9 cellular contexts compared by ENCODE assay signal in the genomic region with DNA sequence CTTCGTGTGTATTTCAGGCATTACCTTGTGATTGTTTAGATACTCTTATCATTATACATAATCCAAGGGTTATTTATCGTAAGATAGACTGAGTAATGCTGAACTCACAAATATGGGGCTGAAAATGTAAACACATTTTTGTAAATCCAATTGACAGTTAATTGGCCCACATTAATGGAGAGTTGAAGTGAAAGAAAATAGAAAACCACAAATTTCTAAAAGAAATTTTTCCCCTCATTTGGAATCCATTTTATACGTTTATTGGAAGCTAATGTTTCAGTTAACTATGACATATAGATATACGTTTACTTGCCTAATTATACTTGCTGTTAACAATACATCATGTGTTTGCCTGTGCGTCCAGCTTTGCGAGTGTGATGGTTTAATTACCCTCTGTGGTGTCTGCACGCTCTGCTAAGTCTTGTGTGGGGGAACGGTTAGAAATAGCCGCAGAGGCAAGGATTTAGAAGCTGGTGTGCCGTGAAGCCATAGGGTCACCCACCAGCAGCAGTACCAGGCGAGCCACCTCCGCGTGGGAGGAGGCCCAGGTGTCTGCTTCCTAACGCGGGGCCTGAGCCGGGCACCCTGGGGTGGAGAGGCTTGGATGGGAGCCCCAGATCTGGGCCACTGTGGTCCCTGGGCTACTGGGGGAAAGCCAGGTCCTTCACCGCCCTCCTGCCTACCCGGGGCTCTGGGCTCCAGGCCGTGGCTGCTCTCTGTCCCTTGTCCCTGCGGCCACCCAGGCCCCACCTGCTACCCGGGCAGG. TPM values are rescaled to one million over a fixed set of nuclear protein-coding genes. Genes with fewer than 3 reads are reported as not detected.
DNase-seq lines count a peak whose midpoint lies in the region; ATAC-seq and TF ChIP-seq lines count a peak whose summit lies in the region.
"Had no signal": no experiment of that assay in that cellular context is flagged by ENCODE, and none has a peak within 500 bp of the region (broad histone marks: within the 10 kb centered on the region; RNA-seq: fewer than 3 reads in every experiment).

No MANE protein-coding gene starts in this region.

- WGBS in hepatocyte (ENCODE audit: low lambda C conversion rate, missing lambda C conversion rate) = 79% methylated on average over 20 of the region's 21 CpGs

- intact Hi-C loops in activated CD4-positive, alpha-beta memory T cell treated with anti-CD3 and anti-CD28 coated beads for 36 hours (cut with micrococcal nuclease) = loop anchor here (5.0 to 10.0 kb wide), 2 partner anchors 254 to 751 kb away; a partner anchor contains a TSS
- intact Hi-C loops in left colon (cut with DNase I, micrococcal nuclease) = no loop called here

- H3K27me3 Mint-ChIP-seq in activated CD4-positive, alpha-beta memory T cell treated with anti-CD3 and anti-CD28 coated beads for 36 hours = no peaks in the 10 kb centered on the region
- no peaks in the 10 kb centered on the region for H3K27me3 Mint-ChIP-seq in stimulated activated naive CD8-positive, alpha-beta T cell treated with anti-CD3 and anti-CD28 coated beads, Interleukin-15, amount 100 ng/mL, for 72 hours

- peak overlapping the region; percentile 18 for H3K4me3 ChIP-seq in hepatocyte

- peak; percentile 19 for ATAC-seq in stimulated activated naive CD8-positive, alpha-beta T cell treated with anti-CD3 and anti-CD28 coated beads, Interleukin-15, amount 100 ng/mL, for 72 hours
- ATAC-seq in left colon = no peak

- H4K20me1 ChIP-seq in hepatocyte (ENCODE audit: insufficient read depth, poor library complexity, severe bottlenecking) = no peaks in the 10 kb centered on the region

- H3K9me3 ChIP-seq in hepatocyte (ENCODE audit: low read depth) = no peaks in the 10 kb centered on the region
- H3K9me3 ChIP-seq: Caco-2 had no signal

- no peaks in the 10 kb centered on the region for H3K27me3 ChIP-seq in hepatocyte

- peak overlapping the region; percentile 74 for H3K4me2 ChIP-seq in hepatocyte

- peaks cover 38% of the 10 kb centered on the region for H3K4me1 ChIP-seq in hepatocyte (ENCODE audit: insufficient read depth)
- H3K4me1 ChIP-seq: Caco-2 had no signal

- H3K36me3 ChIP-seq in hepatocyte (replicated peaks; ENCODE audit: insufficient read depth, low read depth) = no peaks in the 10 kb centered on the region

- H3K9me3 Mint-ChIP-seq in activated CD4-positive, alpha-beta memory T cell treated with anti-CD3 and anti-CD28 coated beads for 36 hours = no peaks in the 10 kb centered on the region
- peaks cover 0 to 8% of the 10 kb centered on the region in 2 donors for H3K9me3 Mint-ChIP-seq in stimulated activated naive CD8-positive, alpha-beta T cell treated with anti-CD3 and anti-CD28 coated beads, Interleukin-15, amount 100 ng/mL, for 72 hours

- H3K27ac Mint-ChIP-seq in activated CD4-positive, alpha-beta memory T cell treated with anti-CD3 and anti-CD28 coated beads for 36 hours = peak overlapping the region; percentile 87
- H3K27ac Mint-ChIP-seq in stimulated activated naive CD8-positive, alpha-beta T cell treated with anti-CD3 and anti-CD28 coated beads, Interleukin-15, amount 100 ng/mL, for 72 hours = peak overlapping the region; percentile 68 to 91

- peaks cover 84% of the 10 kb centered on the region for H3K79me2 ChIP-seq in hepatocyte

- H3K4me3 Mint-ChIP-seq in activated CD4-positive, alpha-beta memory T cell treated with anti-CD3 and anti-CD28 coated beads for 36 hours = peak overlapping the region; percentile 77
- peak overlapping the region; percentile 81 to 82 for H3K4me3 Mint-ChIP-seq in stimulated activated naive CD8-positive, alpha-beta T cell treated with anti-CD3 and anti-CD28 coated beads, Interleukin-15, amount 100 ng/mL, for 72 hours

- no peaks in the 10 kb centered on the region for H3K9me2 ChIP-seq in hepatocyte (replicated peaks; ENCODE audit: insufficient read depth)

- CTCF ChIA-PET in activated CD4-positive, alpha-beta memory T cell treated with anti-CD3 and anti-CD28 coated beads for 36 hours (lab: Charles Lee) = no interaction called here

- DNase-seq in SHP77 (lab: John Stamatoyannopoulos, UW) = peak; percentile 34 to 46
- no peak for DNase-seq in SHP77 treated with DMSO at 0.1 percent for 48 hours (lab: John Stamatoyannopoulos, UW)
- DNase-seq in activated CD4-positive, alpha-beta memory T cell treated with anti-CD3 and anti-CD28 coated beads for 36 hours = no peak
- no peak for DNase-seq in hepatocyte (ENCODE audit: low spot score)
- DNase-seq in stimulated activated naive CD8-positive, alpha-beta T cell treated with anti-CD3 and anti-CD28 coated beads, Interleukin-15, amount 100 ng/mL, for 72 hours = no peak
- DNase-seq in left colon = no peak
- DNase-seq in germinal center (ENCODE audit: low spot score) = no peak
- no peak for DNase-seq in D341Med (ENCODE audit: low spot score)
- DNase-seq: Caco-2 had no signal

- H3K4me1 Mint-ChIP-seq in activated CD4-positive, alpha-beta memory T cell treated with anti-CD3 and anti-CD28 coated beads for 36 hours (ENCODE audit: low read depth) = peaks cover 59% of the 10 kb centered on the region
- peaks cover 69% of the 10 kb centered on the region for H3K4me1 Mint-ChIP-seq in stimulated activated naive CD8-positive, alpha-beta T cell treated with anti-CD3 and anti-CD28 coated beads, Interleukin-15, amount 100 ng/mL, for 72 hours

- no peak for TF ChIP-seq CTCF in hepatocyte (IDR thresholded peaks at IDR 0.05; ENCODE audit: poor library complexity)

- H3K36me3 Mint-ChIP-seq in activated CD4-positive, alpha-beta memory T cell treated with anti-CD3 and anti-CD28 coated beads for 36 hours = no peaks in the 10 kb centered on the region

- peak overlapping the region; percentile 86 for H3K27ac ChIP-seq in hepatocyte

- H2AFZ ChIP-seq in hepatocyte = peak overlapping the region; percentile 1

- POLR2A ChIA-PET in activated CD4-positive, alpha-beta memory T cell treated with anti-CD3 and anti-CD28 coated beads for 36 hours (lab: Charles Lee) = interaction anchor here (0.7 to 1.7 kb wide), 2 partner anchors 36 to 38 kb away, joined by 3 to 7 read pairs; a partner anchor contains a TSS

RNA-seq across cellular contexts. Expression of a gene that starts 38.0 kb away (rescaled TPM):
- total RNA-seq in activated CD4-positive, alpha-beta memory T cell treated with anti-CD3 and anti-CD28 coated beads for 36 hours = 10 to 100 TPM; 12.7 to 13.9 TPM
- total RNA-seq in hepatocyte (13.1 TPM in 2 replicates), left colon (10 to 100 TPM; 24.8 to 34.1 TPM)
- polyA plus RNA-seq in hepatocyte = 8.5 and 12.7 TPM in 2 replicates

RNA-seq across cellular contexts. Expression of a gene that starts 39.7 kb away (rescaled TPM):
- total RNA-seq in activated CD4-positive, alpha-beta memory T cell treated with anti-CD3 and anti-CD28 coated beads for 36 hours = 10 to 100 TPM; 29.6 to 30.2 TPM
- total RNA-seq in hepatocyte = 25.7 and 30.7 TPM in 2 replicates
- 24.4 and 32.2 TPM in 2 replicates for polyA plus RNA-seq in hepatocyte
- 10 to 100 TPM; 42.9 to 54.6 TPM for total RNA-seq in left colon

Comparison
In these comparisons a context has a peak if more than half of its experiments do, and no peak if none do; other contexts are left out.
1. DNase-seq: peak in SHP77 (2 of 2); none in SHP77 treated with DMSO at 0.1 percent for 48 hours (single experiment), activated CD4-positive, alpha-beta memory T cell treated with anti-CD3 and anti-CD28 coated beads for 36 hours (single experiment), hepatocyte (single experiment), stimulated activated naive CD8-positive, alpha-beta T cell treated with anti-CD3 and anti-CD28 coated beads, Interleukin-15, amount 100 ng/mL, for 72 hours (0 of 2), left colon (0 of 2), germinal center (single experiment) and D341Med (single experiment).